34 cellular contexts compared by ENCODE assay signal in the genomic region with DNA sequence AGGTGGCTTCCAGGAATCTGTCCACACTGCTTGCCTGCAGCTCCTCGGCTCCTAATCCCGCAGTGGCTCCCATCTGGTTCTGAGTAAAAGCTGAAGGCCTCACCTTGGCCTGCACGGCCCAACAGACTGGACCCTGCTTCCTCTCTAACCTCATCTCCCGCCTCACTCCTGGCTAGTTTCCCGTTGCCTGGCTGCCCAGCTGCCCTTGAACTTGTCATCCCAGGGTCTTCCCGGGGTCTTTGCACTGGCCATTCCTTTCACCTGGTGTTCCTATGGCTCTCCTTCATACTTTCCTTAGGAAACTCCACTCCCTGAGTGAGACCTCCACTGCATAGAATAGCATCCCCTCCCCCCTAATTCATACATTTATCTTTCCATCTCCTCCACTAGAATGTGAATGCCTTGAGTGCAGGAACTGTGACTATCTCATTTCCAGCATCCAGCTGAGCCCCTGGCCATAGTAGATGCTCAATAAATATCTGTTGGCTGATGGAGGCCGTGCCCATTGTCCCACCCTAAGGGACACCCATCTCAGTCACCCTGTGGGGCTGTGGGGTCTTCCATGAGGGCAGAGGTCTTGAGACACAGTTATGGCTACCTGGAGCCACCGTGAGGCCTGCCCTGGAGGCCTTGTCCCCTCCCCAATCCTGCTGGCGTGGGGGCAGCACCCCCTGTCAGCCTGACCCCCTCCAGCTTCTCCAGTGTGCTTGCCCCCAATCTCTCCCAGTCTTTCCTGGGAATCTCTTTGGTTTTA.
"Had no signal": no experiment of that assay in that cellular context is flagged by ENCODE, and none has a peak within 500 bp of the region (broad histone marks: within the 10 kb centered on the region; RNA-seq: fewer than 3 reads in every experiment).

No MANE protein-coding gene starts in this region.

- DNase-seq: activated B cell treated with CpG ODN at 0.5 μM for 24 hours; activated CD4-positive, alpha-beta T cell treated with anti-CD3 and anti-CD28 coated beads for 48 hours; activated CD4-positive, alpha-beta T cell treated with anti-CD3 and anti-CD28 coated beads, Interleukin-2, amount 50 U/mL, for 1 hour; activated CD4-positive, alpha-beta T cell treated with anti-CD3 and anti-CD28 coated beads, Interleukin-2, amount 50 U/mL, for 48 hours; activated CD8-positive, alpha-beta memory T cell treated with anti-CD3 and anti-CD28 coated beads for 24 hours; activated CD8-positive, alpha-beta T cell treated with anti-CD3 and anti-CD28 coated beads for 36 hours; activated effector memory CD4-positive, alpha-beta T cell treated with Interleukin-2 at 50 U/mL for 16 hours; activated gamma-delta T cell treated with Interleukin-2 at 50 U/mL for 16 hours; activated naive CD4-positive, alpha-beta T cell treated with anti-CD3 and anti-CD28 coated beads, Interleukin-2, amount 50 U/mL, for 16 hours; activated naive CD4-positive, alpha-beta T cell treated with Interleukin-2 at 50 U/mL for 16 hours; activated T-cell treated with anti-CD3 and anti-CD28 coated beads, Interleukin-2, amount 50 U/mL, for 4 hours; amniotic stem cell; anterior cingulate cortex; brain microvascular endothelial cell; caudate nucleus; cortex of kidney; dermis blood vessel endothelial cell; effector CD4-positive, alpha-beta T cell; effector memory CD8-positive, alpha-beta T cell; esophagus squamous epithelium; foreskin melanocyte; heart right ventricle; T-helper 17 cell; T1000; WERI-Rb-1 had no signal

- H3K27ac ChIP-seq: brain microvascular endothelial cell, epithelial cell of prostate, esophagus squamous epithelium, gastroesophageal sphincter, heart right ventricle, WERI-Rb-1 had no signal

- H3K36me3 ChIP-seq: brain microvascular endothelial cell, esophagus squamous epithelium, gastroesophageal sphincter, heart right ventricle, WERI-Rb-1 had no signal

- H3K9me3 Mint-ChIP-seq: activated B cell treated with CpG ODN at 0.5 μM for 24 hours; activated CD8-positive, alpha-beta T cell treated with anti-CD3 and anti-CD28 coated beads for 36 hours; activated T-cell treated with anti-CD3 and anti-CD28 coated beads, Interleukin-2, amount 50 U/mL, for 4 hours; activated T-helper 17 cell treated with anti-CD3 and anti-CD28 coated beads, Interleukin-2, amount 50 U/mL, for 72 hours; effector memory CD8-positive, alpha-beta T cell; T-helper 2 cell treated with Interferon-gamma antibody and Interleukin-4, amounts not matched to agents 5 μg/mL and 100 μg/mL, for 36 hours had no signal

- ATAC-seq: activated CD4-positive, CD25-positive, alpha-beta regulatory T cell treated with anti-CD3 and anti-CD28 coated beads, Interleukin-2, amount 50 U/mL, for 24 hours; activated CD8-positive, alpha-beta T cell treated with anti-CD3 and anti-CD28 coated beads for 36 hours; activated T-cell treated with anti-CD3 and anti-CD28 coated beads, Interleukin-2, amount 50 U/mL, for 4 hours; activated T-helper 17 cell treated with anti-CD3 and anti-CD28 coated beads, Interleukin-2, amount 50 U/mL, for 72 hours; effector memory CD8-positive, alpha-beta T cell; gastroesophageal sphincter; heart right ventricle; T-helper 17 cell had no signal

- H3K36me3 Mint-ChIP-seq: activated naive CD8-positive, alpha-beta T cell had no signal

- H3K4me3 Mint-ChIP-seq: activated B cell treated with CpG ODN at 0.5 μM for 24 hours; activated CD8-positive, alpha-beta T cell treated with anti-CD3 and anti-CD28 coated beads for 36 hours; activated naive CD8-positive, alpha-beta T cell; activated T-cell treated with anti-CD3 and anti-CD28 coated beads, Interleukin-2, amount 50 U/mL, for 4 hours; activated T-helper 17 cell treated with anti-CD3 and anti-CD28 coated beads, Interleukin-2, amount 50 U/mL, for 72 hours; effector memory CD8-positive, alpha-beta T cell; T-helper 17 cell; T-helper 2 cell treated with Interferon-gamma antibody and Interleukin-4, amounts not matched to agents 5 μg/mL and 100 μg/mL, for 36 hours had no signal

- FAIRE-seq: astrocyte, colon, endothelial cell of umbilical vein had no signal

- H3K27ac Mint-ChIP-seq: activated B cell treated with CpG ODN at 0.5 μM for 24 hours; activated CD8-positive, alpha-beta T cell treated with anti-CD3 and anti-CD28 coated beads for 36 hours; activated naive CD8-positive, alpha-beta T cell; activated T-helper 17 cell treated with anti-CD3 and anti-CD28 coated beads, Interleukin-2, amount 50 U/mL, for 72 hours; effector memory CD8-positive, alpha-beta T cell; T-helper 17 cell; T-helper 2 cell treated with Interferon-gamma antibody and Interleukin-4, amounts not matched to agents 5 μg/mL and 100 μg/mL, for 36 hours had no signal

- H3K4me3 ChIP-seq: esophagus squamous epithelium, gastroesophageal sphincter, heart right ventricle had no signal

- H3K9me3 ChIP-seq: esophagus squamous epithelium, gastroesophageal sphincter, heart right ventricle had no signal

- H3K4me1 Mint-ChIP-seq: activated T-helper 17 cell treated with anti-CD3 and anti-CD28 coated beads, Interleukin-2, amount 50 U/mL, for 72 hours had no signal
